In genomic region chr15:72970965-72971746, GRCh38 we compare ENCODE assay signal across 14 cellular contexts.
DNase-seq lines count a peak whose midpoint lies in the region; ATAC-seq and TF ChIP-seq lines count a peak whose summit lies in the region.
"Had no signal": no experiment of that assay in that cellular context is flagged by ENCODE, and none has a peak within 500 bp of the region (broad histone marks: within the 10 kb centered on the region; RNA-seq: fewer than 3 reads in every experiment).

No MANE protein-coding gene starts in this region.

- intact Hi-C loops in uterus (cut with DNase I; ENCODE audit: low total_unique reads), result no loop called here

- H3K9me3 ChIP-seq in uterus, result no peaks in the 10 kb centered on the region
- H3K9me3 ChIP-seq: HAP-1, MG63 had no signal

- H3K9me3 Mint-ChIP-seq in activated naive CD4-positive, alpha-beta T cell treated with anti-CD3 and anti-CD28 coated beads, Interleukin-2, amount 50 U/mL, for 72 hours, result no peaks in the 10 kb centered on the region
- H3K9me3 Mint-ChIP-seq: memory B cell had no signal

- no peaks in the 10 kb centered on the region for H3K4me1 ChIP-seq in uterus
- H3K4me1 ChIP-seq: HAP-1 had no signal

- no peaks in the 10 kb centered on the region for H3K36me3 ChIP-seq in uterus
- H3K36me3 ChIP-seq: HAP-1, MG63 had no signal

- no peaks in the 10 kb centered on the region for H3K27me3 ChIP-seq in uterus
- H3K27me3 ChIP-seq: MG63 had no signal

- TF ChIP-seq CTCF in fibroblast of the aortic adventitia (IDR thresholded peaks at IDR 0.05; ENCODE audit: insufficient read depth, low read length) (no peak), omental fat pad (IDR thresholded peaks at IDR 0.05) (no peak), uterus (IDR thresholded peaks at IDR 0.05) (no peak)

- no peak for DNase-seq in activated naive CD4-positive, alpha-beta T cell treated with anti-CD3 and anti-CD28 coated beads, Interleukin-2, amount 50 U/mL, for 72 hours (ENCODE audit: low spot score in 2 of 2)
- no peak for DNase-seq in activated naive CD4-positive, alpha-beta T cell treated with anti-CD3 and anti-CD28 coated beads, Interleukin-2, amount 50 U/mL, for 16 hours
- DNase-seq in fibroblast of the aortic adventitia (ENCODE audit: low read depth) (no peak), omental fat pad (ENCODE audit: low spot score) (no peak), uterus (no peak), SIG-M5 (lab: John Stamatoyannopoulos, UW) (no peak)
- DNase-seq: activated effector memory CD4-positive, alpha-beta T cell treated with Interleukin-2 at 50 U/mL for 16 hours; effector memory CD4-positive, alpha-beta T cell; MG63 had no signal

- no peak for ATAC-seq in activated naive CD4-positive, alpha-beta T cell treated with anti-CD3 and anti-CD28 coated beads, Interleukin-2, amount 50 U/mL, for 72 hours
- ATAC-seq in omental fat pad (ENCODE audit: low FRiP score) (peak; percentile 43), HG02571 (IDR thresholded peaks at IDR 0.05; ENCODE audit: unreplicated experiment) (no peak), esophagus mucosa (no peak)

- H3K4me3 ChIP-seq in fibroblast of the aortic adventitia (ENCODE audit: low read depth, low read length), result peak overlapping the region; percentile 49
- peak overlapping the region; percentile 11 to 20 for H3K4me3 ChIP-seq in uterus
- H3K4me3 ChIP-seq: HAP-1, MG63 had no signal

- H3K36me3 Mint-ChIP-seq in activated naive CD4-positive, alpha-beta T cell treated with anti-CD3 and anti-CD28 coated beads, Interleukin-2, amount 50 U/mL, for 72 hours, result no peaks in the 10 kb centered on the region
- H3K36me3 Mint-ChIP-seq: memory B cell had no signal

- TF ChIP-seq POLR2A in uterus (IDR thresholded peaks at IDR 0.05), result no peak

- H3K27ac ChIP-seq in uterus, result peak overlapping the region; percentile 61 to 77
- H3K27ac ChIP-seq: VCaP had no signal

- peak overlapping the region; percentile 3 to 17 for H3K27ac Mint-ChIP-seq in activated naive CD4-positive, alpha-beta T cell treated with anti-CD3 and anti-CD28 coated beads, Interleukin-2, amount 50 U/mL, for 72 hours
- H3K27ac Mint-ChIP-seq: memory B cell had no signal
